In the genomic region with DNA sequence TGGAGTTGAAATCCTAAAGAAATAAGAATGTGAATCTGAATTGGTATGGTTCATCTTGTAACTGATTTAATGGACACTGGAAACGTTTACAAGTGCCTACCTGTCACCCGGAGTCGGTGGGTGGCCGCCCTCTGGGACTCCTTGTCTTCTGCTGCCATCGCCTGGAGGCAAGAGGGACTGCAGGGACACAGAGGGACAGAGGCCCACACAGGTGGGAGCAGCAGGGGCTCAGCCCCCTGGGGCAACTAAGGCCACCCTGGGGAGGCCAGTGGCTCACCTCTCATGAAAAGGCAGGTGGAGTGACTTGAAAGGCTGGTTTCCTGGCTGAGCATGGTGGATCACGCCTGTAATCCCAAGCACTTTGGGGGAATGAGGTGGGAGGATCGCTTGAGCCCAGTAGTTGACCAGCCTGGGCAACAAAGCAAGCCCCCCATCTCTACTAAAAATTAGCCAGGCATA, we compare ENCODE assay signal across 8 cellular contexts. TPM values are rescaled to one million over a fixed set of nuclear protein-coding genes. Genes with fewer than 3 reads are reported as not detected.
DNase-seq lines count a peak whose midpoint lies in the region; ATAC-seq and TF ChIP-seq lines count a peak whose summit lies in the region.

No MANE protein-coding gene starts in this region.

- CTCF ChIA-PET in SK-N-SH (lab: Yijun Ruan, JAX): interaction anchor here (0.6 to 53.3 kb wide), 51 partner anchors 9 to 300 kb away, joined by 3 to 2150 read pairs (median 5); a partner anchor contains a TSS

- TF ChIP-seq CTCF in Loucy (conservative IDR thresholded peaks at IDR 0.05; ENCODE audit: low read length): peak; percentile 87
- peak; percentile 99 for TF ChIP-seq CTCF in SK-N-SH (IDR thresholded peaks at IDR 0.05)
- peak; percentile 78 to 98 (median 92) for TF ChIP-seq CTCF in prostate gland (IDR thresholded peaks at IDR 0.05)

- no peak for TF ChIP-seq EP300 in SK-N-SH (IDR thresholded peaks at IDR 0.05; ENCODE audit: borderline replicate concordance in 1 of 2, low read depth in 1 of 2, low read length in 1 of 2)

- H3K4me3 ChIP-seq in Loucy (ENCODE audit: low read length, poor library complexity, severe bottlenecking) (no peak overlapping the region), SK-N-SH (ENCODE audit: low read depth in 2 of 2, low read length in 1 of 2) (no peak overlapping the region; a peak in 1 of 4 replicates), prostate gland (no peak overlapping the region), aorta (ENCODE audit: low read length in 2 of 2) (no peak overlapping the region)

- H3K9me3 ChIP-seq in Loucy (ENCODE audit: insufficient read depth, low read depth, low read length): no peaks in the 10 kb centered on the region
- H3K9me3 ChIP-seq in SK-N-SH: no peaks in the 10 kb centered on the region
- no peaks in the 10 kb centered on the region for H3K9me3 ChIP-seq in prostate gland
- no peaks in the 10 kb centered on the region for H3K9me3 ChIP-seq in aorta (ENCODE audit: control insufficient read depth, low read length)

- POLR2A ChIA-PET in SK-N-SH (lab: Yijun Ruan, JAX): no interaction called here

- no peaks in the 10 kb centered on the region for H3K36me3 ChIP-seq in Loucy (ENCODE audit: insufficient read depth, low read length)
- no peaks in the 10 kb centered on the region for H3K36me3 ChIP-seq in SK-N-SH (replicated peaks in 1 of 2; ENCODE audit: control insufficient read depth in 1 of 2, insufficient read depth in 2 of 2, low read length in 1 of 2)
- H3K36me3 ChIP-seq in prostate gland: no peaks in the 10 kb centered on the region
- H3K36me3 ChIP-seq in aorta (ENCODE audit: control insufficient read depth in 1 of 2, insufficient read depth in 2 of 2, low read length in 1 of 2): no peaks in the 10 kb centered on the region

- peak; percentile 85 for DNase-seq in GM03348 (ENCODE audit: low spot score)
- peak; percentile 90 for DNase-seq in SK-N-SH
- DNase-seq in activated naive CD4-positive, alpha-beta T cell treated with Interleukin-2 at 50 U/mL for 16 hours: peak; percentile 81
- peak; percentile 88 for DNase-seq in Right ventricle myocardium superior
- peak; percentile 81 for DNase-seq in prostate gland (ENCODE audit: low spot score)
- peak; percentile 80 to 92 for DNase-seq in aorta

- TF ChIP-seq RAD21 in SK-N-SH (IDR thresholded peaks at IDR 0.05; ENCODE audit: low read length): peak; percentile 100

- no peak for TF ChIP-seq POLR2A in prostate gland (IDR thresholded peaks at IDR 0.05)

- ATAC-seq in Right ventricle myocardium superior (ENCODE audit: poor library complexity) (peak; percentile 97), aorta (ENCODE audit: low FRiP score) (peak; percentile 91), HG02678 (IDR thresholded peaks at IDR 0.05; ENCODE audit: unreplicated experiment) (no peak)

- H3K27ac ChIP-seq in SK-N-SH (ENCODE audit: low read depth in 2 of 2, low read length in 1 of 2) (no peak overlapping the region), prostate gland (no peak overlapping the region), aorta (ENCODE audit: low read depth in 1 of 2, low read length in 2 of 2) (no peak overlapping the region)

- H4K20me1 ChIP-seq in Loucy (ENCODE audit: insufficient read depth, low read length, poor library complexity, severe bottlenecking) (no peaks in the 10 kb centered on the region), SK-N-SH (ENCODE audit: insufficient read depth) (no peaks in the 10 kb centered on the region)

- H3K4me1 ChIP-seq in Loucy (ENCODE audit: insufficient read depth, low read length, poor library complexity, severe bottlenecking) (no peaks in the 10 kb centered on the region), SK-N-SH (ENCODE audit: control insufficient read depth in 1 of 2, insufficient read depth in 2 of 2, low read depth in 1 of 2, low read length in 1 of 2) (no peaks in the 10 kb centered on the region), prostate gland (replicated peaks) (no peaks in the 10 kb centered on the region), aorta (ENCODE audit: control insufficient read depth in 1 of 2, insufficient read depth in 2 of 2, low read length in 2 of 2) (no peaks in the 10 kb centered on the region)

- intact Hi-C loops in Right ventricle myocardium superior (cut with DNase I): loop anchor here (2.0 to 10.0 kb wide), 2 partner anchors 97 to 273 kb away; a partner anchor contains a TSS
- intact Hi-C loops in prostate gland (cut with DNase I): loop anchor here (1.0 to 2.0 kb wide), 2 partner anchors 24 to 203 kb away; a partner anchor contains a TSS
- intact Hi-C loops in aorta (cut with DNase I): loop anchor here (1.0 to 10.0 kb wide), 3 partner anchors 97 to 205 kb away; a partner anchor contains a TSS

- H3K27me3 ChIP-seq in Loucy (ENCODE audit: insufficient read depth, low read length, poor library complexity, severe bottlenecking) (no peaks in the 10 kb centered on the region), SK-N-SH (ENCODE audit: insufficient read depth) (no peaks in the 10 kb centered on the region), prostate gland (replicated peaks; ENCODE audit: insufficient read depth) (no peaks in the 10 kb centered on the region), aorta (ENCODE audit: control insufficient read depth in 1 of 2, insufficient read depth in 2 of 2, low read length in 1 of 2) (no peaks in the 10 kb centered on the region)

- H3K9ac ChIP-seq in Loucy (ENCODE audit: low read depth, low read length, poor library complexity, severe bottlenecking) (no peak overlapping the region), SK-N-SH (no peak overlapping the region)

- H3K9me2 ChIP-seq in Loucy (replicated peaks; ENCODE audit: low read depth, low read length): no peaks in the 10 kb centered on the region
- H3K9me2 ChIP-seq in SK-N-SH: no peaks in the 10 kb centered on the region

- WGBS in SK-N-SH (ENCODE audit: low lambda C conversion rate): 13% methylated on average over 7 of the region's 7 CpGs
- WGBS in prostate gland: 21% methylated on average over 7 of the region's 7 CpGs
- WGBS in aorta, 2 donors: 17 to 19% methylated on average over 7 of the region's 7 CpGs

- no peak overlapping the region for H2AFZ ChIP-seq in Loucy (ENCODE audit: low read length)
- no peak overlapping the region for H2AFZ ChIP-seq in SK-N-SH (ENCODE audit: low read depth)

- H3F3A ChIP-seq in Loucy (ENCODE audit: low read depth) (no peaks in the 10 kb centered on the region), SK-N-SH (replicated peaks; ENCODE audit: insufficient read depth) (peaks cover 8% of the 10 kb centered on the region)

- no peak overlapping the region for H3K4me2 ChIP-seq in Loucy (ENCODE audit: low read depth, low read length, poor library complexity, severe bottlenecking)
- no peak overlapping the region for H3K4me2 ChIP-seq in SK-N-SH

- H3K79me2 ChIP-seq in Loucy (ENCODE audit: insufficient read depth, low read length) (no peaks in the 10 kb centered on the region), SK-N-SH (ENCODE audit: insufficient read depth) (no peaks in the 10 kb centered on the region)

TF ChIP-seq in SK-N-SH, 30 proteins besides CTCF, POLR2A, EP300 and RAD21 (continues in another document):
- TF ChIP-seq, protein P1, sequence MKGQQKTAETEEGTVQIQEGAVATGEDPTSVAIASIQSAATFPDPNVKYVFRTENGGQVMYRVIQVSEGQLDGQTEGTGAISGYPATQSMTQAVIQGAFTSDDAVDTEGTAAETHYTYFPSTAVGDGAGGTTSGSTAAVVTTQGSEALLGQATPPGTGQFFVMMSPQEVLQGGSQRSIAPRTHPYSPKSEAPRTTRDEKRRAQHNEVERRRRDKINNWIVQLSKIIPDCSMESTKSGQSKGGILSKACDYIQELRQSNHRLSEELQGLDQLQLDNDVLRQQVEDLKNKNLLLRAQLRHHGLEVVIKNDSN (IDR thresholded peaks at IDR 0.05; ENCODE audit: borderline replicate concordance, low read depth): no peak
- TF ChIP-seq FOXJ3 (CRISPR knock-in tag; IDR thresholded peaks at IDR 0.05): no peak
- no peak for TF ChIP-seq GATA2 (CRISPR knock-in tag; IDR thresholded peaks at IDR 0.05)
- TF ChIP-seq RFX5 (IDR thresholded peaks at IDR 0.05; ENCODE audit: low read length): no peak
- no peak for TF ChIP-seq MEF2A (IDR thresholded peaks at IDR 0.05; ENCODE audit: borderline replicate concordance, low read depth)
- no peak for TF ChIP-seq JUND (IDR thresholded peaks at IDR 0.05)
- TF ChIP-seq, protein P2, sequence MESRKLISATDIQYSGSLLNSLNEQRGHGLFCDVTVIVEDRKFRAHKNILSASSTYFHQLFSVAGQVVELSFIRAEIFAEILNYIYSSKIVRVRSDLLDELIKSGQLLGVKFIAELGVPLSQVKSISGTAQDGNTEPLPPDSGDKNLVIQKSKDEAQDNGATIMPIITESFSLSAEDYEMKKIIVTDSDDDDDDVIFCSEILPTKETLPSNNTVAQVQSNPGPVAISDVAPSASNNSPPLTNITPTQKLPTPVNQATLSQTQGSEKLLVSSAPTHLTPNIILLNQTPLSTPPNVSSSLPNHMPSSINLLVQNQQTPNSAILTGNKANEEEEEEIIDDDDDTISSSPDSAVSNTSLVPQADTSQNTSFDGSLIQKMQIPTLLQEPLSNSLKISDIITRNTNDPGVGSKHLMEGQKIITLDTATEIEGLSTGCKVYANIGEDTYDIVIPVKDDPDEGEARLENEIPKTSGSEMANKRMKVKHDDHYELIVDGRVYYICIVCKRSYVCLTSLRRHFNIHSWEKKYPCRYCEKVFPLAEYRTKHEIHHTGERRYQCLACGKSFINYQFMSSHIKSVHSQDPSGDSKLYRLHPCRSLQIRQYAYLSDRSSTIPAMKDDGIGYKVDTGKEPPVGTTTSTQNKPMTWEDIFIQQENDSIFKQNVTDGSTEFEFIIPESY (IDR thresholded peaks at IDR 0.05; ENCODE audit: borderline replicate concordance, low read depth): no peak
- no peak for TF ChIP-seq POLR2AphosphoS5 (IDR thresholded peaks at IDR 0.05; ENCODE audit: low read depth, low read length)
- TF ChIP-seq NFIC (IDR thresholded peaks at IDR 0.05; ENCODE audit: borderline replicate concordance): no peak
- TF ChIP-seq NRF1 (IDR thresholded peaks at IDR 0.05; ENCODE audit: low read depth, low read length): peak; percentile 24; the same call in 1 of the 2 replicates

RNA-seq across cellular contexts. Expression of a gene that starts 23.2 kb away (rescaled TPM):
- polyA plus RNA-seq in SK-N-SH (2012; rRNA removed) (0.28 and 0.46 TPM in 2 replicates), aorta (10 to 100 TPM in 1 of 2 donors, not detected in 1; 12.4 TPM)
- polyA plus RNA-seq in SK-N-SH (2012; cell fraction: cytosol; rRNA removed): 0.06 and 0.16 TPM in 2 replicates
- 0.15 and 0.20 TPM in 2 replicates for polyA plus RNA-seq in SK-N-SH (2012; cell fraction: nucleus; rRNA removed)
- total RNA-seq in Right ventricle myocardium superior (not detected), prostate gland (under 1 TPM; 0.91 to 0.96 TPM), aorta (1 to 10 TPM in 1 of 2 donors, under 1 TPM in 1; 0.94 to 1.4 TPM)

RNA-seq across cellular contexts. Expression of a gene that starts 48.5 kb away (rescaled TPM):
- polyA plus RNA-seq in SK-N-SH (2012; rRNA removed): 26.5 and 28.4 TPM in 2 replicates
- 8.5 and 14.2 TPM in 2 replicates for polyA plus RNA-seq in SK-N-SH (2012; cell fraction: cytosol; rRNA removed)
- 52.8 and 55.8 TPM in 2 replicates for polyA plus RNA-seq in SK-N-SH (2012; cell fraction: nucleus; rRNA removed)
- 13.0 TPM for total RNA-seq in Right ventricle myocardium superior
- total RNA-seq in prostate gland: 10 to 100 TPM; 44.8 to 49.8 TPM
- 10 to 100 TPM; 16.4 to 22.2 TPM for total RNA-seq in aorta
- polyA plus RNA-seq in aorta: 10 to 100 TPM in 1 of 2 donors, 1 to 10 TPM in 1; 4.0 to 19.3 TPM
